Comparison of ENCODE assay signal across 10 cellular contexts in the genomic region with DNA sequence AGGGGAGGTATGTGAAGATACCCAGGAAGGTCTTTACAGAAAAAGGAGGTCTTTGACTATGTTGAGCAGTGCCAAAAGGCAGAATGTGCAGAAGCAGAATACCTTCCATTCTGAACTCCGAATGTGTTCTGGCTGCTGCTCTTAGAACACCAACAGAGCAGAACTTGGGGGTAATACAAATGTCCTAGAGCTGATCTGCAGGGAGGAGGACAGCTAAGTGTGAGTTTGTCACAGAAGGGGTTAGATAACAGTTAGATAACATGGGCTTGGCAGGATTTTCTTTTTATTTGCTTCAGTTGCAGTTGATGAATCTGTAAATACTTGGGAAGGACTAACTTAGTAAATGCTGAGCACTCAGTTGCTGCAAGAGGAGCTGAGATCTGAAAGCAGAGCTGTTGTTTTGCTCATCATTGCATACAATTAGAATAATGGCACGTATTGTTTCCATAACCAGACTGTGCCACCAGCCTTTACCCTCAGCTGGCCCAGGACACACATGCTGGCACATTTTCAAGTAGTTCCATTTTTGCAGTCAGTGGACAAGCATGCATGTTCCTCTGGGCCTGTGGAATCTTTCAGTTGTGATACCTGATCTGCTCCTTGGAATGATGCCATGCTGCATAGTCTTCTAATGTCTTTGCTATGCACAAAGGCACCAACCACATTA. TPM values are rescaled to one million over a fixed set of nuclear protein-coding genes. Genes with fewer than 3 reads are reported as not detected.
DNase-seq lines count a peak whose midpoint lies in the region; ATAC-seq and TF ChIP-seq lines count a peak whose summit lies in the region.
"Had no signal": no experiment of that assay in that cellular context is flagged by ENCODE, and none has a peak within 500 bp of the region (broad histone marks: within the 10 kb centered on the region; RNA-seq: fewer than 3 reads in every experiment).

No MANE protein-coding gene starts in this region.

- H3K27ac ChIP-seq in fibroblast of lung (ENCODE audit: insufficient read depth, low read length) (no peak overlapping the region), psoas muscle (peak overlapping the region; percentile 24), Karpas-422 (ENCODE audit: low read length) (no peak overlapping the region)
- H3K27ac ChIP-seq: lower lobe of right lung had no signal

- H3K4me2 ChIP-seq in fibroblast of lung (ENCODE audit: extremely low read depth, insufficient read depth, low read length) (no peak overlapping the region), Karpas-422 (ENCODE audit: low read depth, low read length, poor library complexity, severe bottlenecking) (no peak overlapping the region)

- no peaks in the 10 kb centered on the region for H3K79me2 ChIP-seq in fibroblast of lung (ENCODE audit: control insufficient read depth, insufficient read depth, low read length)
- H3K79me2 ChIP-seq in Karpas-422 (ENCODE audit: low read length): no peaks in the 10 kb centered on the region

- H3K4me1 ChIP-seq in fibroblast of lung (ENCODE audit: control insufficient read depth, extremely low read depth, insufficient read depth, low read length) (peaks cover 15% of the 10 kb centered on the region), psoas muscle (peaks cover 72% of the 10 kb centered on the region), Karpas-422 (ENCODE audit: low read length) (peaks cover 30% of the 10 kb centered on the region)

- peak; percentile 76 to 88 (median 86) for ATAC-seq in psoas muscle
- ATAC-seq in GM21786 (IDR thresholded peaks at IDR 0.05; ENCODE audit: unreplicated experiment): no peak

- TF ChIP-seq CTCF in fibroblast of lung (conservative IDR thresholded peaks at IDR 0.05 in 1 of 2, IDR thresholded peaks at IDR 0.05 in 1 of 2; ENCODE audit: low read depth in 1 of 2, low read length in 2 of 2) (no peak), psoas muscle (IDR thresholded peaks at IDR 0.05) (no peak)

- H3K9me3 ChIP-seq in fibroblast of lung (ENCODE audit: control insufficient read depth, insufficient read depth, low read depth, low read length) (no peaks in the 10 kb centered on the region), psoas muscle (no peaks in the 10 kb centered on the region), Karpas-422 (ENCODE audit: low read length) (no peaks in the 10 kb centered on the region)
- H3K9me3 ChIP-seq: lower lobe of right lung had no signal

- DNase-seq in EL (peak; percentile 95), NCI-H524 treated with DMSO at 0.1 percent for 48 hours (lab: John Stamatoyannopoulos, UW) (peak; percentile 5), fibroblast of lung (ENCODE audit: low read depth in 2 of 2) (peak; percentile 88 to 96), psoas muscle (no peak), Karpas-422 (no peak), GF-D8 (lab: John Stamatoyannopoulos, UW) (no peak)
- no peak for DNase-seq in stimulated activated CD4-positive, alpha-beta T cell treated with anti-CD3 and anti-CD28 coated beads, Interleukin-4, amount 100 ng/mL, for 1 hour
- DNase-seq: activated CD4-positive, alpha-beta T cell treated with anti-CD3 and anti-CD28 coated beads for 48 hours; lower lobe of right lung had no signal

- H3K9ac ChIP-seq in fibroblast of lung (ENCODE audit: insufficient read depth, low read length) (no peak overlapping the region), Karpas-422 (ENCODE audit: low read length) (no peak overlapping the region)

- H4K20me1 ChIP-seq in fibroblast of lung (ENCODE audit: control insufficient read depth, extremely low read depth, insufficient read depth, low read length) (no peaks in the 10 kb centered on the region), Karpas-422 (ENCODE audit: insufficient read depth, low read depth, low read length) (no peaks in the 10 kb centered on the region)

- WGBS in psoas muscle, 3 donors: 27 to 28% (median 27%) methylated on average over 2 of the region's 2 CpGs

- H2AFZ ChIP-seq in fibroblast of lung (ENCODE audit: low read length): no peak overlapping the region
- H2AFZ ChIP-seq in Karpas-422 (ENCODE audit: low read length): no peak overlapping the region

- H3K4me3 ChIP-seq in fibroblast of lung (replicated peaks in 1 of 4; ENCODE audit: control extremely low read depth in 1 of 4, insufficient read depth in 1 of 4, low read depth in 3 of 4, low read length in 4 of 4) (no peak overlapping the region), psoas muscle (no peak overlapping the region), Karpas-422 (ENCODE audit: low read length) (no peak overlapping the region)
- H3K4me3 ChIP-seq: lower lobe of right lung had no signal

- no peaks in the 10 kb centered on the region for H3K27me3 ChIP-seq in fibroblast of lung (ENCODE audit: control insufficient read depth, insufficient read depth, low read length)
- no peaks in the 10 kb centered on the region for H3K27me3 ChIP-seq in psoas muscle (ENCODE audit: insufficient read depth in 3 of 3, low read length in 2 of 3)
- H3K27me3 ChIP-seq in Karpas-422 (ENCODE audit: low read length): no peaks in the 10 kb centered on the region

- intact Hi-C loops in psoas muscle (cut with DNase I): no loop called here

- H3K36me3 ChIP-seq in fibroblast of lung (ENCODE audit: control insufficient read depth, insufficient read depth, low read length): no peaks in the 10 kb centered on the region
- peaks cover 0 to 4% of the 10 kb centered on the region in 2 donors for H3K36me3 ChIP-seq in psoas muscle (ENCODE audit: insufficient read depth in 1 of 2, low read depth in 1 of 2)
- H3K36me3 ChIP-seq in Karpas-422 (ENCODE audit: insufficient read depth, low read length): no peaks in the 10 kb centered on the region
- H3K36me3 ChIP-seq: lower lobe of right lung had no signal

- no peaks in the 10 kb centered on the region for H3K9me2 ChIP-seq in Karpas-422 (replicated peaks; ENCODE audit: insufficient read depth, low read length)

RNA-seq across cellular contexts. Expression of a gene that starts 55.9 kb away (rescaled TPM):
- total RNA-seq in fibroblast of lung: 40.1 and 57.1 TPM in 2 replicates
- 28.1 and 40.8 TPM in 2 replicates for polyA plus RNA-seq in fibroblast of lung
- 29.2 and 38.8 TPM in 2 replicates for polyA plus RNA-seq in fibroblast of lung (2012)
- 25.6 and 44.5 TPM in 2 replicates for polyA minus RNA-seq in fibroblast of lung (ENCODE audit: low replicate concordance)
- total RNA-seq in psoas muscle: 10 to 100 TPM; 10.9 to 32.1 (median 16.0) TPM
- polyA plus RNA-seq in psoas muscle: 10 to 100 TPM in 1 of 3 donors, 1 to 10 TPM in 2; 4.9 to 30.7 (median 8.3) TPM
- total RNA-seq in Karpas-422 (2014; rRNA removed; shearing (Covaris generic); ENCODE audit: low replicate concordance): 6.0 and 9.8 TPM in 2 replicates

Comparison
In these comparisons a context has a peak if more than half of its experiments do, and no peak if none do; other contexts are left out.
1. DNase-seq: peak in EL (single experiment), NCI-H524 treated with DMSO at 0.1 percent for 48 hours (single experiment) and fibroblast of lung (2 of 2); none in psoas muscle (0 of 2), Karpas-422 (single experiment), stimulated activated CD4-positive, alpha-beta T cell treated with anti-CD3 and anti-CD28 coated beads, Interleukin-4, amount 100 ng/mL, for 1 hour (single experiment) and GF-D8 (single experiment).